Comparison of ENCODE assay signal across 1 cellular context in the genomic region with DNA sequence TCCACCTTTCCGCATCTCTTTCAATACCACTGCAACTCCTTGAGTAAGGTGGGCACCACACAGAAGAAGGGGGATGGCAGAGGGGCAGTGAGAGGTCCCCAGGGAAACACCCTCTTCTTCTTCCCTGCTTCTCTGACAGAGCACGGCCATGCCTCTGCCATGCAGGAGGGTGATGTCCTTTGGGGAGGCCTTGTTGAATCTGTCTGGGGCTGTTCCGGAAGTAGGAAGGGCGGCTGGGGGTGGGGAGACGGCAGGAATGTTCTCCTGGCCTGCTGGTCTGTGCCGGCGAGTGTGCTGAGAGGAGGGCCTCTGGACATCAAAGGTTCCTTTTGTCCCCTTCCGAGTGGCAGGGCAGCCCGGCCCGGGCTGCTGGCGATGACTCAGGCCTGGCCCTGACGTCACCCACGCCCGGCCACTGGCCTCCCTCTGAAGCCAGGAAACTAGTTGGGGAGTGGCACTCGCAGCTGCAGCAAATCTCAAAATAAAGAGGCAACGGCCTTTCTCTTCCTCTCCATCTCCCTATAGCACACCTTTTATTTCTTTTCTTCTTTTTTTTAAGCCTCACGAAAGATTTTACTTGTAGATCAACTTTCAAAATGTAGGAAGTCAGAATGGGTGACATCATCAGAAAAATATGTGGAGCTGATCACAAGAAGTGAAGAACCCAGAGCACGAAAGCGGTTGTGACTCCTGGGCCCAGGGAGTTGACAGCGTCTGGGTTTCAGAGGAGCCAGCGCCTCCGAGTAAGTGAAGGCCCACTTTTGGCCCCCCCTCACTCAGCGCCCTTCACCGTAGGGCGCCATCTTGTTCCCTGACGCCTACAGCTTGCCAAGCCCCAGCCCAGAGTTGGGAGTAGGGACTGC.
TF ChIP-seq lines count a peak whose summit lies in the region.

A gene with protein sequence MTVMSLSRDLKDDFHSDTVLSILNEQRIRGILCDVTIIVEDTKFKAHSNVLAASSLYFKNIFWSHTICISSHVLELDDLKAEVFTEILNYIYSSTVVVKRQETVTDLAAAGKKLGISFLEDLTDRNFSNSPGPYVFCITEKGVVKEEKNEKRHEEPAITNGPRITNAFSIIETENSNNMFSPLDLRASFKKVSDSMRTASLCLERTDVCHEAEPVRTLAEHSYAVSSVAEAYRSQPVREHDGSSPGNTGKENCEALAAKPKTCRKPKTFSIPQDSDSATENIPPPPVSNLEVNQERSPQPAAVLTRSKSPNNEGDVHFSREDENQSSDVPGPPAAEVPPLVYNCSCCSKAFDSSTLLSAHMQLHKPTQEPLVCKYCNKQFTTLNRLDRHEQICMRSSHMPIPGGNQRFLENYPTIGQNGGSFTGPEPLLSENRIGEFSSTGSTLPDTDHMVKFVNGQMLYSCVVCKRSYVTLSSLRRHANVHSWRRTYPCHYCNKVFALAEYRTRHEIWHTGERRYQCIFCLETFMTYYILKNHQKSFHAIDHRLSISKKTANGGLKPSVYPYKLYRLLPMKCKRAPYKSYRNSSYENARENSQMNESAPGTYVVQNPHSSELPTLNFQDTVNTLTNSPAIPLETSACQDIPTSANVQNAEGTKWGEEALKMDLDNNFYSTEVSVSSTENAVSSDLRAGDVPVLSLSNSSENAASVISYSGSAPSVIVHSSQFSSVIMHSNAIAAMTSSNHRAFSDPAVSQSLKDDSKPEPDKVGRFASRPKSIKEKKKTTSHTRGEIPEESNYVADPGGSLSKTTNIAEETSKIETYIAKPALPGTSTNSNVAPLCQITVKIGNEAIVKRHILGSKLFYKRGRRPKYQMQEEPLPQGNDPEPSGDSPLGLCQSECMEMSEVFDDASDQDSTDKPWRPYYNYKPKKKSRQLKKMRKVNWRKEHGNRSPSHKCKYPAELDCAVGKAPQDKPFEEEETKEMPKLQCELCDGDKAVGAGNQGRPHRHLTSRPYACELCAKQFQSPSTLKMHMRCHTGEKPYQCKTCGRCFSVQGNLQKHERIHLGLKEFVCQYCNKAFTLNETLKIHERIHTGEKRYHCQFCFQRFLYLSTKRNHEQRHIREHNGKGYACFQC (N-terminal part only) (plus strand): TSS at position 443 of the 863 bp plus-strand sequence. CDS start 73,885 bp downstream, outside the sequence.

TF ChIP-seq in K562, 482 proteins besides CTCF, POLR2A, EP300 and RAD21 (continued from another document and continues in another):
- TF ChIP-seq RBM14 (IDR thresholded peaks at IDR 0.05; ENCODE audit: borderline replicate concordance, insufficient read depth, low read depth, low read length) (no peak), CREM (IDR thresholded peaks at IDR 0.05; ENCODE audit: low read depth) (peak; percentile 89), GATA2 (CRISPR knock-in tag; IDR thresholded peaks at IDR 0.05) (no peak), TAF9B (IDR thresholded peaks at IDR 0.05; ENCODE audit: partially characterized antibody) (peak; percentile 83), ZNF584 (CRISPR knock-in tag; IDR thresholded peaks at IDR 0.05; ENCODE audit: low read depth) (peak; percentile 92), ZNF184 (CRISPR knock-in tag; IDR thresholded peaks at IDR 0.05) (no peak), CBFA2T3 (IDR thresholded peaks at IDR 0.05) (0 out of 2 replicates have a peak, but pooled peaks have one; percentile 18), HDAC2 (IDR thresholded peaks at IDR 0.05) (0 out of 2 replicates have a peak, but pooled peaks have one; percentile 32), SMARCE1 (IDR thresholded peaks at IDR 0.05) (peak; percentile 81), XRCC5 (IDR thresholded peaks at IDR 0.05; ENCODE audit: low read depth, low read length) (peak; percentile 18; the same call in 1 of the 2 replicates)
- TF ChIP-seq, protein P1, sequence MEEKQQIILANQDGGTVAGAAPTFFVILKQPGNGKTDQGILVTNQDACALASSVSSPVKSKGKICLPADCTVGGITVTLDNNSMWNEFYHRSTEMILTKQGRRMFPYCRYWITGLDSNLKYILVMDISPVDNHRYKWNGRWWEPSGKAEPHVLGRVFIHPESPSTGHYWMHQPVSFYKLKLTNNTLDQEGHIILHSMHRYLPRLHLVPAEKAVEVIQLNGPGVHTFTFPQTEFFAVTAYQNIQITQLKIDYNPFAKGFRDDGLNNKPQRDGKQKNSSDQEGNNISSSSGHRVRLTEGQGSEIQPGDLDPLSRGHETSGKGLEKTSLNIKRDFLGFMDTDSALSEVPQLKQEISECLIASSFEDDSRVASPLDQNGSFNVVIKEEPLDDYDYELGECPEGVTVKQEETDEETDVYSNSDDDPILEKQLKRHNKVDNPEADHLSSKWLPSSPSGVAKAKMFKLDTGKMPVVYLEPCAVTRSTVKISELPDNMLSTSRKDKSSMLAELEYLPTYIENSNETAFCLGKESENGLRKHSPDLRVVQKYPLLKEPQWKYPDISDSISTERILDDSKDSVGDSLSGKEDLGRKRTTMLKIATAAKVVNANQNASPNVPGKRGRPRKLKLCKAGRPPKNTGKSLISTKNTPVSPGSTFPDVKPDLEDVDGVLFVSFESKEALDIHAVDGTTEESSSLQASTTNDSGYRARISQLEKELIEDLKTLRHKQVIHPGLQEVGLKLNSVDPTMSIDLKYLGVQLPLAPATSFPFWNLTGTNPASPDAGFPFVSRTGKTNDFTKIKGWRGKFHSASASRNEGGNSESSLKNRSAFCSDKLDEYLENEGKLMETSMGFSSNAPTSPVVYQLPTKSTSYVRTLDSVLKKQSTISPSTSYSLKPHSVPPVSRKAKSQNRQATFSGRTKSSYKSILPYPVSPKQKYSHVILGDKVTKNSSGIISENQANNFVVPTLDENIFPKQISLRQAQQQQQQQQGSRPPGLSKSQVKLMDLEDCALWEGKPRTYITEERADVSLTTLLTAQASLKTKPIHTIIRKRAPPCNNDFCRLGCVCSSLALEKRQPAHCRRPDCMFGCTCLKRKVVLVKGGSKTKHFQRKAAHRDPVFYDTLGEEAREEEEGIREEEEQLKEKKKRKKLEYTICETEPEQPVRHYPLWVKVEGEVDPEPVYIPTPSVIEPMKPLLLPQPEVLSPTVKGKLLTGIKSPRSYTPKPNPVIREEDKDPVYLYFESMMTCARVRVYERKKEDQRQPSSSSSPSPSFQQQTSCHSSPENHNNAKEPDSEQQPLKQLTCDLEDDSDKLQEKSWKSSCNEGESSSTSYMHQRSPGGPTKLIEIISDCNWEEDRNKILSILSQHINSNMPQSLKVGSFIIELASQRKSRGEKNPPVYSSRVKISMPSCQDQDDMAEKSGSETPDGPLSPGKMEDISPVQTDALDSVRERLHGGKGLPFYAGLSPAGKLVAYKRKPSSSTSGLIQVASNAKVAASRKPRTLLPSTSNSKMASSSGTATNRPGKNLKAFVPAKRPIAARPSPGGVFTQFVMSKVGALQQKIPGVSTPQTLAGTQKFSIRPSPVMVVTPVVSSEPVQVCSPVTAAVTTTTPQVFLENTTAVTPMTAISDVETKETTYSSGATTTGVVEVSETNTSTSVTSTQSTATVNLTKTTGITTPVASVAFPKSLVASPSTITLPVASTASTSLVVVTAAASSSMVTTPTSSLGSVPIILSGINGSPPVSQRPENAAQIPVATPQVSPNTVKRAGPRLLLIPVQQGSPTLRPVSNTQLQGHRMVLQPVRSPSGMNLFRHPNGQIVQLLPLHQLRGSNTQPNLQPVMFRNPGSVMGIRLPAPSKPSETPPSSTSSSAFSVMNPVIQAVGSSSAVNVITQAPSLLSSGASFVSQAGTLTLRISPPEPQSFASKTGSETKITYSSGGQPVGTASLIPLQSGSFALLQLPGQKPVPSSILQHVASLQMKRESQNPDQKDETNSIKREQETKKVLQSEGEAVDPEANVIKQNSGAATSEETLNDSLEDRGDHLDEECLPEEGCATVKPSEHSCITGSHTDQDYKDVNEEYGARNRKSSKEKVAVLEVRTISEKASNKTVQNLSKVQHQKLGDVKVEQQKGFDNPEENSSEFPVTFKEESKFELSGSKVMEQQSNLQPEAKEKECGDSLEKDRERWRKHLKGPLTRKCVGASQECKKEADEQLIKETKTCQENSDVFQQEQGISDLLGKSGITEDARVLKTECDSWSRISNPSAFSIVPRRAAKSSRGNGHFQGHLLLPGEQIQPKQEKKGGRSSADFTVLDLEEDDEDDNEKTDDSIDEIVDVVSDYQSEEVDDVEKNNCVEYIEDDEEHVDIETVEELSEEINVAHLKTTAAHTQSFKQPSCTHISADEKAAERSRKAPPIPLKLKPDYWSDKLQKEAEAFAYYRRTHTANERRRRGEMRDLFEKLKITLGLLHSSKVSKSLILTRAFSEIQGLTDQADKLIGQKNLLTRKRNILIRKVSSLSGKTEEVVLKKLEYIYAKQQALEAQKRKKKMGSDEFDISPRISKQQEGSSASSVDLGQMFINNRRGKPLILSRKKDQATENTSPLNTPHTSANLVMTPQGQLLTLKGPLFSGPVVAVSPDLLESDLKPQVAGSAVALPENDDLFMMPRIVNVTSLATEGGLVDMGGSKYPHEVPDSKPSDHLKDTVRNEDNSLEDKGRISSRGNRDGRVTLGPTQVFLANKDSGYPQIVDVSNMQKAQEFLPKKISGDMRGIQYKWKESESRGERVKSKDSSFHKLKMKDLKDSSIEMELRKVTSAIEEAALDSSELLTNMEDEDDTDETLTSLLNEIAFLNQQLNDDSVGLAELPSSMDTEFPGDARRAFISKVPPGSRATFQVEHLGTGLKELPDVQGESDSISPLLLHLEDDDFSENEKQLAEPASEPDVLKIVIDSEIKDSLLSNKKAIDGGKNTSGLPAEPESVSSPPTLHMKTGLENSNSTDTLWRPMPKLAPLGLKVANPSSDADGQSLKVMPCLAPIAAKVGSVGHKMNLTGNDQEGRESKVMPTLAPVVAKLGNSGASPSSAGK (IDR thresholded peaks at IDR 0.05), result peak; percentile 69
- TF ChIP-seq, protein P2, sequence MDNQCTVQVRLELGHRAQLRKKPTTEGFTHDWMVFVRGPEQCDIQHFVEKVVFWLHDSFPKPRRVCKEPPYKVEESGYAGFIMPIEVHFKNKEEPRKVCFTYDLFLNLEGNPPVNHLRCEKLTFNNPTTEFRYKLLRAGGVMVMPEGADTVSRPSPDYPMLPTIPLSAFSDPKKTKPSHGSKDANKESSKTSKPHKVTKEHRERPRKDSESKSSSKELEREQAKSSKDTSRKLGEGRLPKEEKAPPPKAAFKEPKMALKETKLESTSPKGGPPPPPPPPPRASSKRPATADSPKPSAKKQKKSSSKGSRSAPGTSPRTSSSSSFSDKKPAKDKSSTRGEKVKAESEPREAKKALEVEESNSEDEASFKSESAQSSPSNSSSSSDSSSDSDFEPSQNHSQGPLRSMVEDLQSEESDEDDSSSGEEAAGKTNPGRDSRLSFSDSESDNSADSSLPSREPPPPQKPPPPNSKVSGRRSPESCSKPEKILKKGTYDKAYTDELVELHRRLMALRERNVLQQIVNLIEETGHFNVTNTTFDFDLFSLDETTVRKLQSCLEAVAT (IDR thresholded peaks at IDR 0.05), result peak; percentile 18 to 64; a peak in 2 of 4 replicates
- TF ChIP-seq, protein P3, sequence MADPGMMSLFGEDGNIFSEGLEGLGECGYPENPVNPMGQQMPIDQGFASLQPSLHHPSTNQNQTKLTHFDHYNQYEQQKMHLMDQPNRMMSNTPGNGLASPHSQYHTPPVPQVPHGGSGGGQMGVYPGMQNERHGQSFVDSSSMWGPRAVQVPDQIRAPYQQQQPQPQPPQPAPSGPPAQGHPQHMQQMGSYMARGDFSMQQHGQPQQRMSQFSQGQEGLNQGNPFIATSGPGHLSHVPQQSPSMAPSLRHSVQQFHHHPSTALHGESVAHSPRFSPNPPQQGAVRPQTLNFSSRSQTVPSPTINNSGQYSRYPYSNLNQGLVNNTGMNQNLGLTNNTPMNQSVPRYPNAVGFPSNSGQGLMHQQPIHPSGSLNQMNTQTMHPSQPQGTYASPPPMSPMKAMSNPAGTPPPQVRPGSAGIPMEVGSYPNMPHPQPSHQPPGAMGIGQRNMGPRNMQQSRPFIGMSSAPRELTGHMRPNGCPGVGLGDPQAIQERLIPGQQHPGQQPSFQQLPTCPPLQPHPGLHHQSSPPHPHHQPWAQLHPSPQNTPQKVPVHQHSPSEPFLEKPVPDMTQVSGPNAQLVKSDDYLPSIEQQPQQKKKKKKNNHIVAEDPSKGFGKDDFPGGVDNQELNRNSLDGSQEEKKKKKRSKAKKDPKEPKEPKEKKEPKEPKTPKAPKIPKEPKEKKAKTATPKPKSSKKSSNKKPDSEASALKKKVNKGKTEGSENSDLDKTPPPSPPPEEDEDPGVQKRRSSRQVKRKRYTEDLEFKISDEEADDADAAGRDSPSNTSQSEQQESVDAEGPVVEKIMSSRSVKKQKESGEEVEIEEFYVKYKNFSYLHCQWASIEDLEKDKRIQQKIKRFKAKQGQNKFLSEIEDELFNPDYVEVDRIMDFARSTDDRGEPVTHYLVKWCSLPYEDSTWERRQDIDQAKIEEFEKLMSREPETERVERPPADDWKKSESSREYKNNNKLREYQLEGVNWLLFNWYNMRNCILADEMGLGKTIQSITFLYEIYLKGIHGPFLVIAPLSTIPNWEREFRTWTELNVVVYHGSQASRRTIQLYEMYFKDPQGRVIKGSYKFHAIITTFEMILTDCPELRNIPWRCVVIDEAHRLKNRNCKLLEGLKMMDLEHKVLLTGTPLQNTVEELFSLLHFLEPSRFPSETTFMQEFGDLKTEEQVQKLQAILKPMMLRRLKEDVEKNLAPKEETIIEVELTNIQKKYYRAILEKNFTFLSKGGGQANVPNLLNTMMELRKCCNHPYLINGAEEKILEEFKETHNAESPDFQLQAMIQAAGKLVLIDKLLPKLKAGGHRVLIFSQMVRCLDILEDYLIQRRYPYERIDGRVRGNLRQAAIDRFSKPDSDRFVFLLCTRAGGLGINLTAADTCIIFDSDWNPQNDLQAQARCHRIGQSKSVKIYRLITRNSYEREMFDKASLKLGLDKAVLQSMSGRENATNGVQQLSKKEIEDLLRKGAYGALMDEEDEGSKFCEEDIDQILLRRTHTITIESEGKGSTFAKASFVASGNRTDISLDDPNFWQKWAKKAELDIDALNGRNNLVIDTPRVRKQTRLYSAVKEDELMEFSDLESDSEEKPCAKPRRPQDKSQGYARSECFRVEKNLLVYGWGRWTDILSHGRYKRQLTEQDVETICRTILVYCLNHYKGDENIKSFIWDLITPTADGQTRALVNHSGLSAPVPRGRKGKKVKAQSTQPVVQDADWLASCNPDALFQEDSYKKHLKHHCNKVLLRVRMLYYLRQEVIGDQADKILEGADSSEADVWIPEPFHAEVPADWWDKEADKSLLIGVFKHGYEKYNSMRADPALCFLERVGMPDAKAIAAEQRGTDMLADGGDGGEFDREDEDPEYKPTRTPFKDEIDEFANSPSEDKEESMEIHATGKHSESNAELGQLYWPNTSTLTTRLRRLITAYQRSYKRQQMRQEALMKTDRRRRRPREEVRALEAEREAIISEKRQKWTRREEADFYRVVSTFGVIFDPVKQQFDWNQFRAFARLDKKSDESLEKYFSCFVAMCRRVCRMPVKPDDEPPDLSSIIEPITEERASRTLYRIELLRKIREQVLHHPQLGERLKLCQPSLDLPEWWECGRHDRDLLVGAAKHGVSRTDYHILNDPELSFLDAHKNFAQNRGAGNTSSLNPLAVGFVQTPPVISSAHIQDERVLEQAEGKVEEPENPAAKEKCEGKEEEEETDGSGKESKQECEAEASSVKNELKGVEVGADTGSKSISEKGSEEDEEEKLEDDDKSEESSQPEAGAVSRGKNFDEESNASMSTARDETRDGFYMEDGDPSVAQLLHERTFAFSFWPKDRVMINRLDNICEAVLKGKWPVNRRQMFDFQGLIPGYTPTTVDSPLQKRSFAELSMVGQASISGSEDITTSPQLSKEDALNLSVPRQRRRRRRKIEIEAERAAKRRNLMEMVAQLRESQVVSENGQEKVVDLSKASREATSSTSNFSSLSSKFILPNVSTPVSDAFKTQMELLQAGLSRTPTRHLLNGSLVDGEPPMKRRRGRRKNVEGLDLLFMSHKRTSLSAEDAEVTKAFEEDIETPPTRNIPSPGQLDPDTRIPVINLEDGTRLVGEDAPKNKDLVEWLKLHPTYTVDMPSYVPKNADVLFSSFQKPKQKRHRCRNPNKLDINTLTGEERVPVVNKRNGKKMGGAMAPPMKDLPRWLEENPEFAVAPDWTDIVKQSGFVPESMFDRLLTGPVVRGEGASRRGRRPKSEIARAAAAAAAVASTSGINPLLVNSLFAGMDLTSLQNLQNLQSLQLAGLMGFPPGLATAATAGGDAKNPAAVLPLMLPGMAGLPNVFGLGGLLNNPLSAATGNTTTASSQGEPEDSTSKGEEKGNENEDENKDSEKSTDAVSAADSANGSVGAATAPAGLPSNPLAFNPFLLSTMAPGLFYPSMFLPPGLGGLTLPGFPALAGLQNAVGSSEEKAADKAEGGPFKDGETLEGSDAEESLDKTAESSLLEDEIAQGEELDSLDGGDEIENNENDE (IDR thresholded peaks at IDR 0.05; ENCODE audit: low read depth, low read length), result no peak
